10 cellular contexts compared by ENCODE assay signal in genomic region chr2:119028327-119029174, GRCh38.
A peak's percentile ranks its signal among the peaks of the same experiment; 100 is the strongest.
DNase-seq lines count a peak whose midpoint lies in the region; ATAC-seq and TF ChIP-seq lines count a peak whose summit lies in the region.
"Had no signal": no experiment of that assay in that cellular context is flagged by ENCODE, and none has a peak within 500 bp of the region (broad histone marks: within the 10 kb centered on the region; RNA-seq: fewer than 3 reads in every experiment).

No MANE protein-coding gene starts in this region.

- H4K20me1 ChIP-seq in osteoblast (ENCODE audit: insufficient read depth, low read length): no peaks in the 10 kb centered on the region
- H4K20me1 ChIP-seq: BLaER1 treated with 17β-estradiol and CSF1 and Interleukin-3, amounts not matched to agents 10 nM and 100 nM had no signal

- no peak for TF ChIP-seq POLR2A in lower leg skin (IDR thresholded peaks at IDR 0.05)

- H3K79me2 ChIP-seq in osteoblast (ENCODE audit: insufficient read depth, low read length): no peaks in the 10 kb centered on the region

- H3K36me3 ChIP-seq in osteoblast (ENCODE audit: insufficient read depth, low read length): no peaks in the 10 kb centered on the region
- H3K36me3 ChIP-seq: BLaER1 treated with 17β-estradiol and CSF1 and Interleukin-3, amounts not matched to agents 10 nM and 100 nM had no signal

- no peak overlapping the region for H3K4me3 ChIP-seq in osteoblast (ENCODE audit: insufficient read depth, low read length)
- no peak overlapping the region for H3K4me3 ChIP-seq in lower leg skin (ENCODE audit: low read depth, poor library complexity, severe bottlenecking)
- H3K4me3 ChIP-seq: BLaER1 treated with 17β-estradiol and CSF1 and Interleukin-3, amounts not matched to agents 10 nM and 100 nM had no signal

- H3K9me3 ChIP-seq in osteoblast (ENCODE audit: low read depth, low read length): no peaks in the 10 kb centered on the region

- no peak for ATAC-seq in GM18867 (IDR thresholded peaks at IDR 0.05; ENCODE audit: unreplicated experiment)

- intact Hi-C loops in lower leg skin (cut with DNase I; ENCODE audit: low total_unique reads): no loop called here

- no peak overlapping the region for H2AFZ ChIP-seq in osteoblast (ENCODE audit: low read length)

- in situ Hi-C loops in T47D (cut with HindIII; ENCODE audit: low pct_unique_long_range_greater_than_20kb, low sequenced_read_pairs): no loop called here

- H3K4me1 ChIP-seq in osteoblast (ENCODE audit: insufficient read depth, low read length): no peaks in the 10 kb centered on the region
- H3K4me1 ChIP-seq: BLaER1 treated with 17β-estradiol and CSF1 and Interleukin-3, amounts not matched to agents 10 nM and 100 nM had no signal

- 57 to 58% methylated on average over 13 of the region's 13 CpGs for WGBS in lower leg skin, 2 donors

- DNase-seq in NCI-H1436 (lab: John Stamatoyannopoulos, UW) (peak; percentile 31), NCI-H1436 treated with DMSO at 0.1 percent for 48 hours (lab: John Stamatoyannopoulos, UW) (no peak), NAMALWA (ENCODE audit: low spot score) (peak; percentile 24), T47D (ENCODE audit: low read depth in 1 of 2, low spot score in 1 of 2) (peak; percentile 26 to 67), osteoblast (ENCODE audit: insufficient read length, low spot score, missing footprints) (no peak), GDM1 (lab: John Stamatoyannopoulos, UW) (no peak), lower leg skin (ENCODE audit: low spot score in 2 of 2) (no peak)
- DNase-seq: activated B cell treated with CpG ODN at 0.5 μM for 24 hours had no signal

- TF ChIP-seq CTCF in osteoblast (IDR thresholded peaks at IDR 0.05; ENCODE audit: extremely low read depth, low read depth, low read length) (peak; percentile 53), lower leg skin (IDR thresholded peaks at IDR 0.05) (no peak)

- no peak overlapping the region for H3K4me2 ChIP-seq in osteoblast (ENCODE audit: insufficient read depth, low read length)
- H3K4me2 ChIP-seq: BLaER1 treated with 17β-estradiol and CSF1 and Interleukin-3, amounts not matched to agents 10 nM and 100 nM had no signal

- H3K27me3 ChIP-seq in osteoblast (ENCODE audit: insufficient read depth, low read length): peaks cover 3% of the 10 kb centered on the region
- H3K27me3 ChIP-seq: BLaER1 treated with 17β-estradiol and CSF1 and Interleukin-3, amounts not matched to agents 10 nM and 100 nM had no signal

- H3K27ac ChIP-seq in osteoblast (ENCODE audit: low read depth, low read length): no peak overlapping the region
- H3K27ac ChIP-seq: BLaER1 treated with 17β-estradiol and CSF1 and Interleukin-3, amounts not matched to agents 10 nM and 100 nM had no signal

Comparison
In these comparisons a context has a peak if more than half of its experiments do, and no peak if none do; other contexts are left out.
1. DNase-seq: peak in NCI-H1436 (single experiment), NAMALWA (single experiment) and T47D (2 of 2); none in NCI-H1436 treated with DMSO at 0.1 percent for 48 hours (single experiment), osteoblast (single experiment), GDM1 (single experiment) and lower leg skin (0 of 2).